ENCODE assay signal across 8 cellular contexts in the genomic region with DNA sequence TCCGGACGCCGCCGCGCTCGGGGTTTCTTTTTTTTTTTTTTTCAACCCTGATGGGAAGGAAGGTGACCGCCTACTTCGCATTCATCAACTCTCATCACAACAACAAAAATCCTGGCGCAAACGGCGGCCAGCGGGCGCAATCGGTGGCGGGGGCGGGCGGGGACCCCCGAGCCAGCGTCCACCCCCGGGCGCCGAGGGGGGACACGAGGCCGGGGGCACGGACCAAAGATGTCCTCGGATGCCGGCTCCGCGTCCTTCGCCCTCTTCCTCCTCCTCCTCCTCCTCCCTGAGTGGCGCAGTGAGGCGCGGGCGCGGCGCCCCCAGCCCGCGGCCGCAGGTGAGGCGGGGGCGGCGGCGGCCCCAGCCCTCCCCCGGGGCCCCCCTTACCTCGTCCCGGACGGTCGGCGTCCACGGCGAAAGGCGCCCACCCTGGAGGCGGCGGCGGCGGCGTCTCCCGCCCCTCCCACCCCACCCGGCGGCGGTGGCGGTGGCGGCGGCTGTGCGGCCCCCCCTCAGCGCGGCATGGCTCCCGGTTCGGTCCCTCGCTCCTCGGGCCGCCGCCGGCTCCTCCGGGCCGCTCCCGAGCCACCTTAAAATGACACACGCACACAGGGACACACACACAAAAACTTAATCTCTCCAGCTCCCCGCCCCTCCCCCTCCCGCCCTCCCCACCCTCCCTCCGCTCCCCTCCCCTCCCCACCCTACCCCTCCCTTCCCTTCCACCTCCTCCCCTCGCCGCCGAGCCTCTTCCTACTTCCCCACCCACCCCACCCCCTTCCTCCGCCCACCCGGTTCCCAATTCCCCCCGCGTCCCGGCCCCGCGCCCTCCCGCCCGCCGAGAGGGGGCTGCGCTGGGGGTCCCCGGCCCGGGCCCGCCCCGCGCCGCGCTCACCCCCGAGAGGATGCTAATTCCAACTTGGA. TPM values are rescaled to one million over a fixed set of nuclear protein-coding genes. Genes with fewer than 3 reads are reported as not detected.
A peak's percentile ranks its signal among the peaks of the same experiment; 100 is the strongest.
DNase-seq lines count a peak whose midpoint lies in the region; ATAC-seq, FAIRE-seq and TF ChIP-seq lines count a peak whose summit lies in the region.

A gene (minus strand): TSS at position 632 of the 924 bp plus-strand sequence.

- H3K27me3 ChIP-seq in dorsolateral prefrontal cortex (no peaks in the 10 kb centered on the region), left lung (peaks cover 0 to 15% of the 10 kb centered on the region in 2 donors)

- FAIRE-seq in A549 (lab: Jason Lieb, UNC) = no peak

- H3K9me3 Mint-ChIP-seq in stimulated activated naive CD8-positive, alpha-beta T cell treated with anti-CD3 and anti-CD28 coated beads, Interleukin-15, amount 100 ng/mL, for 72 hours = no peaks in the 10 kb centered on the region

- no peak for TF ChIP-seq EP300 in A549 (IDR thresholded peaks at IDR 0.05)

- H3K9me3 ChIP-seq in A549 = no peaks in the 10 kb centered on the region
- no peaks in the 10 kb centered on the region for H3K9me3 ChIP-seq in left lung

- peak within 1 kb of the TSS; percentile 64 to 81 for H3K4me3 Mint-ChIP-seq in stimulated activated naive CD8-positive, alpha-beta T cell treated with anti-CD3 and anti-CD28 coated beads, Interleukin-15, amount 100 ng/mL, for 72 hours

- H3K27me3 Mint-ChIP-seq in stimulated activated naive CD8-positive, alpha-beta T cell treated with anti-CD3 and anti-CD28 coated beads, Interleukin-15, amount 100 ng/mL, for 72 hours = peaks cover 75% of the 10 kb centered on the region

- POLR2A ChIA-PET in A549 (lab: Yijun Ruan, JAX) = interaction anchor here (0.6 to 1.4 kb wide), 13 partner anchors 12 to 626 kb away, joined by 3 to 10 read pairs (median 5); a partner anchor contains a TSS

- WGBS in A549 (ENCODE audit: missing lambda C conversion rate) = 6% methylated on average over 13 of the region's 103 CpGs

- DNase-seq in A549 (ENCODE audit: low read depth in 1 of 2, low spot score in 1 of 2) = peak; percentile 56 to 78
- DNase-seq in RKO (ENCODE audit: low spot score) = peak; percentile 59
- DNase-seq in dorsolateral prefrontal cortex = peak in 1 of 10 donors; percentile 50
- peak; percentile 66 to 89 for DNase-seq in left lung
- DNase-seq in stimulated activated naive CD8-positive, alpha-beta T cell treated with anti-CD3 and anti-CD28 coated beads, Interleukin-15, amount 100 ng/mL, for 72 hours = no peak
- no peak for DNase-seq in NCI-H524 treated with DMSO at 0.1 percent for 48 hours (lab: John Stamatoyannopoulos, UW)
- DNase-seq in stimulated activated CD4-positive, alpha-beta T cell treated with anti-CD3 and anti-CD28 coated beads, Interleukin-1b, Interleukin-23, amount 100 ng/mL, for 48 hours = no peak

- intact Hi-C loops in dorsolateral prefrontal cortex (cut with DNase I) (loop anchor here (2.0 to 5.0 kb wide), 5 partner anchors 99 to 243 kb away; no protein-coding TSS in a partner anchor), left lung (cut with DNase I) (loop anchor here in 1 of 2 donors (10.0 kb wide), 1 partner anchor 105 kb away; no protein-coding TSS in a partner anchor)

- H3K36me3 ChIP-seq in left lung = no peaks in the 10 kb centered on the region

- H3K4me1 ChIP-seq in A549 = peaks cover 36% of the 10 kb centered on the region
- H3K4me1 ChIP-seq in left lung = peaks cover 19 to 37% of the 10 kb centered on the region in 2 donors

- TF ChIP-seq POLR2A in A549 (IDR thresholded peaks at IDR 0.05; ENCODE audit: low read length) = peak; percentile 32; the same call in 1 of the 2 replicates

- no peak for TF ChIP-seq RAD21 in A549 (conservative IDR thresholded peaks at IDR 0.05 in 1 of 2, IDR thresholded peaks at IDR 0.05 in 1 of 2)

- H3K4me2 ChIP-seq in A549 = peak within 1 kb of the TSS; percentile 96

- H3K27ac ChIP-seq in A549 (peak within 1 kb of the TSS; percentile 94 to 99), dorsolateral prefrontal cortex (peak within 1 kb of the TSS in 58 of 59 donors; percentile 51 to 98 (median 92)), left lung (peak within 1 kb of the TSS; percentile 97)

- peak; percentile 25 to 48 for ATAC-seq in A549
- ATAC-seq in left lung = peak; percentile 20
- peak; percentile 22 for ATAC-seq in stimulated activated naive CD8-positive, alpha-beta T cell treated with anti-CD3 and anti-CD28 coated beads, Interleukin-15, amount 100 ng/mL, for 72 hours

- H3K4me1 Mint-ChIP-seq in stimulated activated naive CD8-positive, alpha-beta T cell treated with anti-CD3 and anti-CD28 coated beads, Interleukin-15, amount 100 ng/mL, for 72 hours = no peaks in the 10 kb centered on the region

- H3K4me3 ChIP-seq in A549 (peak within 1 kb of the TSS; percentile 92), GM12875 (ENCODE audit: low read depth, low read length) (peak within 1 kb of the TSS; percentile 53), dorsolateral prefrontal cortex (peak within 1 kb of the TSS; percentile 48 to 87 (median 75)), left lung (peak within 1 kb of the TSS; percentile 64 to 83)

- H3K27ac Mint-ChIP-seq in stimulated activated naive CD8-positive, alpha-beta T cell treated with anti-CD3 and anti-CD28 coated beads, Interleukin-15, amount 100 ng/mL, for 72 hours = no peak within 1 kb of the TSS

- CTCF ChIA-PET in A549 (lab: Yijun Ruan, JAX) = interaction anchor here (0.6 to 0.9 kb wide), 5 partner anchors 8 to 604 kb away, joined by 3 to 5 read pairs (median 3); no protein-coding TSS in a partner anchor

- no peak for TF ChIP-seq CTCF in A549 (IDR thresholded peaks at IDR 0.05)
- no peak for TF ChIP-seq CTCF in GM12875 (IDR thresholded peaks at IDR 0.05; ENCODE audit: borderline replicate concordance, insufficient read depth, low read depth, low read length)
- TF ChIP-seq CTCF in dorsolateral prefrontal cortex (IDR thresholded peaks at IDR 0.05 in 54 of 56, conservative IDR thresholded peaks at IDR 0.05 in 2 of 56; ENCODE audit: low read depth in 1 of 56, partially characterized antibody in 56 of 56) = no peak
- no peak for TF ChIP-seq CTCF in left lung (IDR thresholded peaks at IDR 0.05)

TF ChIP-seq in A549, 52 proteins besides CTCF, POLR2A, EP300 and RAD21:
- TF ChIP-seq MYC (IDR thresholded peaks at IDR 0.05; ENCODE audit: borderline replicate concordance, low read length) (0 out of 2 replicates have a peak, but pooled peaks have one; percentile 51), JUN (IDR thresholded peaks at IDR 0.05) (peak in 1 of 2 experiments; percentile 40; a peak in 2 of 5 replicates), EHF (CRISPR knock-in tag; IDR thresholded peaks at IDR 0.05) (no peak)

RNA-seq across cellular contexts. Expression of the gene that starts here (rescaled TPM):
- 77.2 and 78.9 TPM in 2 replicates for polyA plus RNA-seq in A549 (2011; rRNA removed)
- 117 and 122 TPM in 2 replicates for polyA plus RNA-seq in A549 (2012; cell fraction: cytosol; rRNA removed)
- 161 and 190 TPM in 2 replicates for polyA plus RNA-seq in A549 (2012; cell fraction: nucleus; rRNA removed)
- 74.9 to 82.4 TPM (median 77.0 TPM) in 3 replicates for polyA plus RNA-seq in A549 (2017; fragmentation: RNase III; extraction: RNeasy Plus Mini Kit Qiagen cat#74134 plus additional on column Dnase treatment)
- polyA minus RNA-seq in A549 (2011; rRNA and poly(A)+ RNA removed) = 146 and 154 TPM in 2 replicates
- total RNA-seq in dorsolateral prefrontal cortex = 10 to 100 TPM; 31.4 to 73.2 (median 44.4) TPM
- 10 to 100 TPM; 71.2 to 77.6 TPM for total RNA-seq in left lung

Comparison
In these comparisons a context has a peak if more than half of its experiments do, and no peak if none do; other contexts are left out.
1. DNase-seq: peak in A549 (2 of 2), RKO (single experiment) and left lung (2 of 2); none in stimulated activated naive CD8-positive, alpha-beta T cell treated with anti-CD3 and anti-CD28 coated beads, Interleukin-15, amount 100 ng/mL, for 72 hours (0 of 2), NCI-H524 treated with DMSO at 0.1 percent for 48 hours (single experiment) and stimulated activated CD4-positive, alpha-beta T cell treated with anti-CD3 and anti-CD28 coated beads, Interleukin-1b, Interleukin-23, amount 100 ng/mL, for 48 hours (single experiment).
2. Peak in every context shown above with its lines, with median percentiles within 50 percentile points of each other: ATAC-seq, H3K27ac ChIP-seq and H3K4me3 ChIP-seq.